In genomic region chr19:50568321-50569022, GRCh38 we compare ENCODE assay signal across 13 cellular contexts. TPM values are rescaled to one million over a fixed set of nuclear protein-coding genes. Genes with fewer than 3 reads are reported as not detected.
A peak's percentile ranks its signal among the peaks of the same experiment; 100 is the strongest.
DNase-seq lines count a peak whose midpoint lies in the region; ATAC-seq and TF ChIP-seq lines count a peak whose summit lies in the region.
"Had no signal": no experiment of that assay in that cellular context is flagged by ENCODE, and none has a peak within 500 bp of the region (broad histone marks: within the 10 kb centered on the region; RNA-seq: fewer than 3 reads in every experiment).

LRRC4B (minus strand) TSS chr19:50568435; CDS start chr19:50548838, 19,597 bp downstream.

- H3K27ac ChIP-seq in HUES64 (ENCODE audit: low read depth, low read length) (no peak within 1 kb of the TSS), neural progenitor cell (no peak within 1 kb of the TSS)
- H3K27ac ChIP-seq: colonic mucosa had no signal

- H3K27me3 ChIP-seq in HUES64 (ENCODE audit: insufficient read depth, low read length) (peaks cover 52% of the 10 kb centered on the region), neural progenitor cell (peaks cover 92% of the 10 kb centered on the region)

- ATAC-seq in HG03354 (IDR thresholded peaks at IDR 0.05; ENCODE audit: poor library complexity, severe bottlenecking, unreplicated experiment) = no peak
- ATAC-seq in HG03097 (IDR thresholded peaks at IDR 0.05; ENCODE audit: low FRiP score, unreplicated experiment) = no peak
- ATAC-seq in GM21526 (IDR thresholded peaks at IDR 0.05; ENCODE audit: low FRiP score, unreplicated experiment) = no peak

- H3K9ac ChIP-seq in HUES64 (ENCODE audit: low read depth, low read length) (no peak within 1 kb of the TSS), neural progenitor cell (no peak within 1 kb of the TSS)

- peaks cover 10% of the 10 kb centered on the region for H3K27me3 Mint-ChIP-seq in neural progenitor cell (ENCODE audit: insufficient read depth, low read depth)
- peaks cover 77% of the 10 kb centered on the region for H3K27me3 Mint-ChIP-seq in activated naive CD4-positive, alpha-beta T cell treated with anti-CD3 and anti-CD28 coated beads, Interleukin-2, amount 10 ng/mL, durations not matched to agents 7 days and 5 days

- H3F3A ChIP-seq in neural progenitor cell (ENCODE audit: low read depth) = no peaks in the 10 kb centered on the region

- H3K4me3 ChIP-seq in HUES64 (ENCODE audit: low read length) (peak within 1 kb of the TSS; percentile 38; the same call in 1 of the 2 replicates), neural progenitor cell (peak within 1 kb of the TSS; percentile 67)
- H3K4me3 ChIP-seq: colonic mucosa had no signal

- H3K9me3 Mint-ChIP-seq in neural progenitor cell = no peaks in the 10 kb centered on the region
- no peaks in the 10 kb centered on the region for H3K9me3 Mint-ChIP-seq in activated naive CD4-positive, alpha-beta T cell treated with anti-CD3 and anti-CD28 coated beads, Interleukin-2, amount 10 ng/mL, durations not matched to agents 7 days and 5 days

- DNase-seq in Ammon's horn (ENCODE audit: low spot score) (peak; percentile 85), ecto neural progenitor cell (ENCODE audit: low spot score) (peak; percentile 80), neural progenitor cell (ENCODE audit: low spot score) (peak; percentile 79)
- no peak for DNase-seq in activated naive CD4-positive, alpha-beta T cell treated with anti-CD3 and anti-CD28 coated beads, Interleukin-2, amount 10 ng/mL, durations not matched to agents 7 days and 5 days
- DNase-seq: activated T-cell treated with anti-CD3 and anti-CD28 coated beads, Interleukin-2, amount 50 U/mL, for 1 hour; CD4-positive, alpha-beta memory T cell; colonic mucosa; NCI-H524 treated with DMSO at 0.1 percent for 48 hours had no signal

- TF ChIP-seq CTCF in neural progenitor cell (IDR thresholded peaks at IDR 0.05) = no peak

- peak within 1 kb of the TSS; percentile 77 for H3K4me2 ChIP-seq in neural progenitor cell

- no peaks in the 10 kb centered on the region for H3K4me1 ChIP-seq in HUES64 (ENCODE audit: insufficient read depth, low read length)
- H3K4me1 ChIP-seq in neural progenitor cell = peaks cover 14% of the 10 kb centered on the region
- H3K4me1 ChIP-seq: colonic mucosa had no signal

- no peaks in the 10 kb centered on the region for H3K79me2 ChIP-seq in neural progenitor cell (ENCODE audit: low read depth)

- H3K9me3 ChIP-seq in HUES64 (ENCODE audit: insufficient read depth, low read depth, low read length) = peaks cover 5% of the 10 kb centered on the region; the same call in 1 of the 2 replicates
- H3K9me3 ChIP-seq in neural progenitor cell (ENCODE audit: low read depth) = no peaks in the 10 kb centered on the region
- H3K9me3 ChIP-seq: colonic mucosa had no signal

- CTCF ChIA-PET in activated naive CD4-positive, alpha-beta T cell treated with anti-CD3 and anti-CD28 coated beads, Interleukin-2, amount 10 ng/mL, durations not matched to agents 7 days and 5 days (lab: Charles Lee) = no interaction called here

- H3K36me3 ChIP-seq in HUES64 (ENCODE audit: insufficient read depth, low read length) = no peaks in the 10 kb centered on the region
- no peaks in the 10 kb centered on the region for H3K36me3 ChIP-seq in neural progenitor cell
- H3K36me3 ChIP-seq: colonic mucosa had no signal

- H2AFZ ChIP-seq in neural progenitor cell (replicated peaks) = no peak within 1 kb of the TSS

- 62% methylated on average over 23 of the region's 26 CpGs for whole genome bisulfite sequencing in HUES64

- peak within 1 kb of the TSS; percentile 82 for H3K27ac Mint-ChIP-seq in neural progenitor cell
- H3K27ac Mint-ChIP-seq in activated naive CD4-positive, alpha-beta T cell treated with anti-CD3 and anti-CD28 coated beads, Interleukin-2, amount 10 ng/mL, durations not matched to agents 7 days and 5 days = no peak within 1 kb of the TSS
- H3K27ac Mint-ChIP-seq: CD4-positive, alpha-beta memory T cell had no signal

- peaks cover 39% of the 10 kb centered on the region for H4K20me1 ChIP-seq in neural progenitor cell (ENCODE audit: low read depth)

- H3K4me3 Mint-ChIP-seq in neural progenitor cell = peak within 1 kb of the TSS; percentile 90
- no peak within 1 kb of the TSS for H3K4me3 Mint-ChIP-seq in activated naive CD4-positive, alpha-beta T cell treated with anti-CD3 and anti-CD28 coated beads, Interleukin-2, amount 10 ng/mL, durations not matched to agents 7 days and 5 days

- H3K36me3 Mint-ChIP-seq in neural progenitor cell = peaks cover 2% of the 10 kb centered on the region
- H3K36me3 Mint-ChIP-seq in activated naive CD4-positive, alpha-beta T cell treated with anti-CD3 and anti-CD28 coated beads, Interleukin-2, amount 10 ng/mL, durations not matched to agents 7 days and 5 days = no peaks in the 10 kb centered on the region
- H3K36me3 Mint-ChIP-seq: CD4-positive, alpha-beta memory T cell had no signal

- H3K4me1 Mint-ChIP-seq in neural progenitor cell = peaks cover 40% of the 10 kb centered on the region
- H3K4me1 Mint-ChIP-seq in activated naive CD4-positive, alpha-beta T cell treated with anti-CD3 and anti-CD28 coated beads, Interleukin-2, amount 10 ng/mL, durations not matched to agents 7 days and 5 days = peaks cover 4% of the 10 kb centered on the region

RNA-seq across cellular contexts. Expression of gene LRRC4B, which starts in this region (rescaled TPM):
- 7.8 TPM for polyA plus RNA-seq in HUES64 (2013, experiment 1 of 2)
- 14.3 TPM for polyA plus RNA-seq in HUES64 (2013, experiment 2 of 2)
- 12.0 and 54.6 TPM in 2 replicates for total RNA-seq in neural progenitor cell (ENCODE audit: low replicate concordance)
- total RNA-seq: CD4-positive, alpha-beta memory T cell; T-helper 1 cell treated with Interleukin-12 subunit alpha and Interleukin-12 subunit beta and Interleukin-4 antibody, amounts not matched to agents 30 ng/mL and 1 ng/mL, for 36 hours had no signal
